8 cellular contexts compared by ENCODE assay signal in genomic region chr19:55655648-55656040, GRCh38. TPM values are rescaled to one million over a fixed set of nuclear protein-coding genes. Genes with fewer than 3 reads are reported as not detected.
DNase-seq lines count a peak whose midpoint lies in the region; ATAC-seq, FAIRE-seq and TF ChIP-seq lines count a peak whose summit lies in the region.

No MANE protein-coding gene starts in this region.

- H4K20me1 ChIP-seq in SK-N-SH (ENCODE audit: insufficient read depth) (peaks cover 53% of the 10 kb centered on the region), fibroblast of lung (ENCODE audit: control insufficient read depth, extremely low read depth, insufficient read depth, low read length) (no peaks in the 10 kb centered on the region)

- POLR2A ChIA-PET in SK-N-SH (lab: Yijun Ruan, JAX): no interaction called here

- H2AFZ ChIP-seq in SK-N-SH (ENCODE audit: low read depth) (no peak overlapping the region), fibroblast of lung (ENCODE audit: low read length) (no peak overlapping the region)

- ATAC-seq in psoas muscle: no peak
- ATAC-seq in HG03139 (IDR thresholded peaks at IDR 0.05; ENCODE audit: unreplicated experiment): no peak

- H3K4me2 ChIP-seq in SK-N-SH (peak overlapping the region; percentile 99), fibroblast of lung (ENCODE audit: extremely low read depth, insufficient read depth, low read length) (peak overlapping the region; percentile 97)

- peaks cover 22% of the 10 kb centered on the region for H3K36me3 ChIP-seq in GM06990 (ENCODE audit: control insufficient read depth, insufficient read depth, low read length)
- H3K36me3 ChIP-seq in SK-N-SH (replicated peaks in 1 of 2; ENCODE audit: control insufficient read depth in 1 of 2, insufficient read depth in 2 of 2, low read length in 1 of 2): peaks cover 20 to 34% of the 10 kb centered on the region in 2 experiments
- H3K36me3 ChIP-seq in fibroblast of lung (ENCODE audit: control insufficient read depth, insufficient read depth, low read length): peaks cover 16% of the 10 kb centered on the region
- H3K36me3 ChIP-seq in psoas muscle (ENCODE audit: insufficient read depth in 1 of 2, low read depth in 1 of 2): peaks cover 0 to 18% of the 10 kb centered on the region in 2 donors

- H3K9me2 ChIP-seq in SK-N-SH: no peaks in the 10 kb centered on the region

- H3K27ac ChIP-seq in SK-N-SH (ENCODE audit: low read depth in 2 of 2, low read length in 1 of 2) (peak overlapping the region; percentile 99), fibroblast of lung (ENCODE audit: insufficient read depth, low read length) (peak overlapping the region; percentile 100), psoas muscle (peak overlapping the region; percentile 91)

- no peak for TF ChIP-seq EP300 in SK-N-SH (IDR thresholded peaks at IDR 0.05; ENCODE audit: borderline replicate concordance in 1 of 2, low read depth in 1 of 2, low read length in 1 of 2)

- no peak for TF ChIP-seq RAD21 in SK-N-SH (IDR thresholded peaks at IDR 0.05; ENCODE audit: low read length)

- peaks cover 57% of the 10 kb centered on the region for H3K79me2 ChIP-seq in SK-N-SH (ENCODE audit: insufficient read depth)
- peaks cover 56% of the 10 kb centered on the region for H3K79me2 ChIP-seq in fibroblast of lung (ENCODE audit: control insufficient read depth, insufficient read depth, low read length)

- peaks cover 5% of the 10 kb centered on the region for H3F3A ChIP-seq in SK-N-SH (replicated peaks; ENCODE audit: insufficient read depth)

- intact Hi-C loops in psoas muscle (cut with DNase I): loop anchor here (2.0 to 10.0 kb wide), 2 partner anchors 15 to 271 kb away; partner anchors contain the start of genes RPL28 (in 1 of the 2) and TMEM238 (in 1 of the 2)

- H3K27me3 ChIP-seq in GM06990 (replicated peaks; ENCODE audit: control insufficient read depth, insufficient read depth, low read length): no peaks in the 10 kb centered on the region
- H3K27me3 ChIP-seq in SK-N-SH (ENCODE audit: insufficient read depth): no peaks in the 10 kb centered on the region
- no peaks in the 10 kb centered on the region for H3K27me3 ChIP-seq in fibroblast of lung (ENCODE audit: control insufficient read depth, insufficient read depth, low read length)
- H3K27me3 ChIP-seq in psoas muscle (ENCODE audit: insufficient read depth in 3 of 3, low read length in 2 of 3): no peaks in the 10 kb centered on the region

- H3K9me3 ChIP-seq in SK-N-SH (no peaks in the 10 kb centered on the region), fibroblast of lung (ENCODE audit: control insufficient read depth, insufficient read depth, low read depth, low read length) (no peaks in the 10 kb centered on the region), psoas muscle (no peaks in the 10 kb centered on the region)

- H3K4me1 ChIP-seq in SK-N-SH (ENCODE audit: control insufficient read depth in 1 of 2, insufficient read depth in 2 of 2, low read depth in 1 of 2, low read length in 1 of 2): peaks cover 14 to 27% of the 10 kb centered on the region in 2 experiments; a peak in 3 of 4 replicates
- H3K4me1 ChIP-seq in fibroblast of lung (ENCODE audit: control insufficient read depth, extremely low read depth, insufficient read depth, low read length): peaks cover 14% of the 10 kb centered on the region
- H3K4me1 ChIP-seq in psoas muscle: peaks cover 40% of the 10 kb centered on the region

- DNase-seq in GM06990 (ENCODE audit: extremely low read depth, insufficient read length) (no peak), SK-N-SH (no peak), fibroblast of lung (ENCODE audit: low read depth in 2 of 2) (no peak), psoas muscle (no peak), D721Med (ENCODE audit: insufficient read length, low spot score) (no peak), AML-193 (lab: John Stamatoyannopoulos, UW) (no peak)
- no peak for DNase-seq in stimulated activated CD4-positive, alpha-beta T cell treated with anti-CD3 and anti-CD28 coated beads, Interleukin-12 subunit alpha, Interleukin-12 subunit beta, amount 100 ng/mL, for 4 hours

- H3K4me3 ChIP-seq in GM06990 (replicated peaks; ENCODE audit: low read depth, low read length) (peak overlapping the region; percentile 77), SK-N-SH (ENCODE audit: low read depth in 2 of 2, low read length in 1 of 2) (peak overlapping the region; percentile 92 to 96), fibroblast of lung (replicated peaks in 1 of 4; ENCODE audit: control extremely low read depth in 1 of 4, insufficient read depth in 1 of 4, low read depth in 3 of 4, low read length in 4 of 4) (peak overlapping the region; percentile 73 to 95 (median 83)), psoas muscle (peak overlapping the region; percentile 71)

- CTCF ChIA-PET in SK-N-SH (lab: Yijun Ruan, JAX): interaction anchor here (2.1 to 4.7 kb wide), 3 partner anchors 16 to 23 kb away, joined by 8 to 34 read pairs (median 20); no protein-coding TSS in a partner anchor

- under 1% methylated on average over 19 of the region's 19 CpGs for WGBS in SK-N-SH (ENCODE audit: low lambda C conversion rate)
- WGBS in psoas muscle, 3 donors: 1 to 2% (median 1%) methylated on average over 19 of the region's 19 CpGs

- TF ChIP-seq CTCF in GM06990 (IDR thresholded peaks at IDR 0.05; ENCODE audit: insufficient read depth, low read length, poor library complexity, severe bottlenecking) (no peak), SK-N-SH (IDR thresholded peaks at IDR 0.05) (no peak), fibroblast of lung (conservative IDR thresholded peaks at IDR 0.05 in 1 of 2, IDR thresholded peaks at IDR 0.05 in 1 of 2; ENCODE audit: low read depth in 1 of 2, low read length in 2 of 2) (no peak), psoas muscle (IDR thresholded peaks at IDR 0.05) (no peak), D721Med (IDR thresholded peaks at IDR 0.05; ENCODE audit: insufficient read depth, missing control alignments) (no peak)

- no peak for FAIRE-seq in D721Med (lab: Jason Lieb, UNC)

- H3K9ac ChIP-seq in SK-N-SH: peak overlapping the region; percentile 99
- H3K9ac ChIP-seq in fibroblast of lung (ENCODE audit: insufficient read depth, low read length): peak overlapping the region; percentile 100

TF ChIP-seq in SK-N-SH, 30 proteins besides CTCF, POLR2A, EP300 and RAD21:
- TF ChIP-seq USF1 (IDR thresholded peaks at IDR 0.05; ENCODE audit: borderline replicate concordance, low read depth) (no peak), GATA2 (CRISPR knock-in tag; IDR thresholded peaks at IDR 0.05) (0 out of 2 replicates have a peak, but pooled peaks have one; percentile 18), SIN3A (IDR thresholded peaks at IDR 0.05; ENCODE audit: borderline replicate concordance, low read depth, low read length) (0 out of 2 replicates have a peak, but pooled peaks have one; percentile 62)

RNA-seq across cellular contexts. Expression of gene U2AF2, which starts 0.8 kb away (rescaled TPM):
- 217 and 321 TPM in 2 replicates for polyA plus RNA-seq in SK-N-SH (2012; rRNA removed)
- polyA plus RNA-seq in SK-N-SH (2012; cell fraction: cytosol; rRNA removed): 124 and 156 TPM in 2 replicates
- 370 and 570 TPM in 2 replicates for polyA plus RNA-seq in SK-N-SH (2012; cell fraction: nucleus; rRNA removed)
- 66.8 and 84.1 TPM in 2 replicates for total RNA-seq in fibroblast of lung
- polyA plus RNA-seq in fibroblast of lung: 53.5 and 93.3 TPM in 2 replicates
- 114 and 197 TPM in 2 replicates for polyA plus RNA-seq in fibroblast of lung (2012)
- polyA minus RNA-seq in fibroblast of lung (ENCODE audit: low replicate concordance): 121 and 206 TPM in 2 replicates
- total RNA-seq in psoas muscle: 10 to 100 TPM; 58.8 to 85.2 (median 78.2) TPM
- polyA plus RNA-seq in psoas muscle: 100 to 1,000 TPM in 1 of 3 donors, 10 to 100 TPM in 2; 54.1 to 116 (median 55.1) TPM

RNA-seq across cellular contexts. Expression of gene CCDC106, which starts 7.6 kb away (rescaled TPM):
- polyA plus RNA-seq in SK-N-SH (2012; rRNA removed) (20.1 and 27.1 TPM in 2 replicates), fibroblast of lung (4.5 and 5.9 TPM in 2 replicates), psoas muscle (10 to 100 TPM in 2 of 3 donors, 1 to 10 TPM in 1; 4.4 to 11.8 (median 10.0) TPM)
- 16.0 and 19.9 TPM in 2 replicates for polyA plus RNA-seq in SK-N-SH (2012; cell fraction: cytosol; rRNA removed)
- polyA plus RNA-seq in SK-N-SH (2012; cell fraction: nucleus; rRNA removed): 37.5 and 65.8 TPM in 2 replicates
- total RNA-seq in fibroblast of lung (8.0 and 10.2 TPM in 2 replicates), psoas muscle (10 to 100 TPM in 2 of 4 donors, 1 to 10 TPM in 2; 8.0 to 12.0 (median 10.4) TPM)
- 8.2 and 16.1 TPM in 2 replicates for polyA plus RNA-seq in fibroblast of lung (2012)
- 7.1 and 9.6 TPM in 2 replicates for polyA minus RNA-seq in fibroblast of lung (ENCODE audit: low replicate concordance)

RNA-seq across cellular contexts. Expression of gene ZNF581, which starts 12.2 kb away (rescaled TPM):
- 24.2 and 24.7 TPM in 2 replicates for polyA plus RNA-seq in SK-N-SH (2012; rRNA removed)
- 14.5 and 20.7 TPM in 2 replicates for polyA plus RNA-seq in SK-N-SH (2012; cell fraction: cytosol; rRNA removed)
- 27.5 and 35.6 TPM in 2 replicates for polyA plus RNA-seq in SK-N-SH (2012; cell fraction: nucleus; rRNA removed)
- total RNA-seq in fibroblast of lung: 33.4 and 40.1 TPM in 2 replicates
- polyA plus RNA-seq in fibroblast of lung: 9.0 and 9.2 TPM in 2 replicates
- 17.5 and 21.5 TPM in 2 replicates for polyA plus RNA-seq in fibroblast of lung (2012)
- polyA minus RNA-seq in fibroblast of lung (ENCODE audit: low replicate concordance): 22.9 and 26.9 TPM in 2 replicates
- total RNA-seq in psoas muscle: 10 to 100 TPM; 10.2 to 14.5 (median 10.6) TPM
- 10 to 100 TPM; 14.6 to 18.6 (median 17.5) TPM for polyA plus RNA-seq in psoas muscle

RNA-seq across cellular contexts. Expression of gene ZNF580, which starts 14.8 kb away (rescaled TPM):
- polyA plus RNA-seq in SK-N-SH (2012; rRNA removed) (14.0 and 21.9 TPM in 2 replicates), fibroblast of lung (7.2 and 10.9 TPM in 2 replicates), psoas muscle (10 to 100 TPM in 1 of 3 donors, 1 to 10 TPM in 2; 5.9 to 13.5 (median 9.2) TPM)
- polyA plus RNA-seq in SK-N-SH (2012; cell fraction: cytosol; rRNA removed): 16.3 and 18.1 TPM in 2 replicates
- 76.2 and 102 TPM in 2 replicates for polyA plus RNA-seq in SK-N-SH (2012; cell fraction: nucleus; rRNA removed)
- total RNA-seq in fibroblast of lung (3.3 and 4.1 TPM in 2 replicates), psoas muscle (10 to 100 TPM; 10.3 to 21.1 (median 13.7) TPM)
- 43.9 and 54.1 TPM in 2 replicates for polyA plus RNA-seq in fibroblast of lung (2012)
- 59.2 and 75.6 TPM in 2 replicates for polyA minus RNA-seq in fibroblast of lung (ENCODE audit: low replicate concordance)

RNA-seq across cellular contexts. Expression of gene EPN1, which starts 19.4 kb away (rescaled TPM):
- polyA plus RNA-seq in SK-N-SH (2012; rRNA removed) (72.0 and 134 TPM in 2 replicates), fibroblast of lung (48.6 and 81.8 TPM in 2 replicates), psoas muscle (100 to 1,000 TPM; 117 to 211 (median 145) TPM)
- 63.8 and 104 TPM in 2 replicates for polyA plus RNA-seq in SK-N-SH (2012; cell fraction: cytosol; rRNA removed)
- polyA plus RNA-seq in SK-N-SH (2012; cell fraction: nucleus; rRNA removed): 83.4 and 133 TPM in 2 replicates
- total RNA-seq in fibroblast of lung (16.2 and 47.1 TPM in 2 replicates), psoas muscle (100 to 1,000 TPM; 113 to 134 (median 125) TPM)
- 112 and 185 TPM in 2 replicates for polyA plus RNA-seq in fibroblast of lung (2012)
- 66.8 and 76.3 TPM in 2 replicates for polyA minus RNA-seq in fibroblast of lung (ENCODE audit: low replicate concordance)
